1 cellular context compared by ENCODE assay signal in the genomic region with DNA sequence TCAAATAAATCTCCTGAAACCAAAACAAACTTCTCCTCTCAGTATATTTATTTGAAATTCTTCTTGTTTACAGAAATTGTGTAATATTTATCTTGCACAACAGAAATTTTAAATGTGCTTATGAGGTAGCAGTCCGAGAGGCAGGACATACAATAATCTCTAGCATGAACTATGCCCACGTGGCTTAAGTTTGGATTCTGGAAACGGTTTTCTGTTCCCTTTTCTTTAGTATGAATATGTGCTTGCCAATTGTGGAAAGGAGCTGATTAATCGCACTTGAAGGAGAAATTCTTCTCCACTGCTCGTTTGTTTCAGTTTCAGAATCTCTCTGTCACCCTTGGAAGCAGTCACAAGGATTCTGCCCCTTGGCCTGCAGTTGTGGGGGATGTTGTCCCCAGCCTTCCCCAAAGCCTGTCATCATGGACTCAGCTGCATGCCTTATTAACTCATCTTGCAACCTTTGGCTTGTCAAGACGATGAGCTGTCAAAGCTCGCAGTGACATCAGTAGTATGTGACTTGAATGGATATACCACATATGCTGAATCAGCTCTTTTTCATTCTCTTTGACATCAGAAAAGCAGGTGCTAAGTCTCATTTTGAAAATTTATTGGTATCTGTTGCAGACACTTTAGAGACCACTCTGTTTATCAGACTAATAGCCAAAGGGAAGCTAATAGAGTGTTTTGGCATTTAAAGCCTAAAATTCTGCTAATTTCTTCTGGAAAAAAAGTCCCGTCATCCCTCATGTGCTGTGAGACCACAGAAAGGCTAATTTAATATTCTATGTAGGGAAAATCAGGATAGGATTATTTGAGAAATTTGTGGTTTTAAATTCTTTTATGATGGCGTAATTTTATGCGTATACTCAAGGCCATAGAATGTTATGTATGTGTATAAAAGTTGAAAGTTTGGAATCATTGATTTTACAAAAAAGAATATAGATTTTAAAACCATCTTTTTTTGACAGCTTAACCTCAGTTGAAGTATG.
TF ChIP-seq lines count a peak whose summit lies in the region.

No MANE protein-coding gene starts in this region.

TF ChIP-seq in GM12878, 131 proteins besides CTCF, POLR2A, EP300 and RAD21 (continued from another document):
- TF ChIP-seq NBN (IDR thresholded peaks at IDR 0.05) (0 out of 2 replicates have a peak, but pooled peaks have one; percentile 49), PBX3 (IDR thresholded peaks at IDR 0.05; ENCODE audit: insufficient replicate concordance, low read depth, low read length) (no peak), BACH1 (IDR thresholded peaks at IDR 0.05; ENCODE audit: borderline replicate concordance) (peak; percentile 71; the same call in 1 of the 2 replicates), FOS (IDR thresholded peaks at IDR 0.05; ENCODE audit: borderline replicate concordance, extremely low read depth, insufficient read length) (no peak), ZSCAN29 (IDR thresholded peaks at IDR 0.05) (no peak), CHD2 (IDR thresholded peaks at IDR 0.05; ENCODE audit: borderline replicate concordance, low read depth, low read length) (no peak), ZNF217 (IDR thresholded peaks at IDR 0.05) (no peak), SUPT20H (IDR thresholded peaks at IDR 0.05; ENCODE audit: borderline replicate concordance, control insufficient read depth, low read depth, low read length) (no peak), ESRRA (IDR thresholded peaks at IDR 0.05; ENCODE audit: low read length) (no peak), TCF12 (IDR thresholded peaks at IDR 0.05; ENCODE audit: low read depth, low read length) (no peak), ZNF274 (IDR thresholded peaks at IDR 0.05; ENCODE audit: insufficient read depth, insufficient read length) (no peak), NFIC (IDR thresholded peaks at IDR 0.05; ENCODE audit: low read depth, low read length) (no peak), RBBP5 (conservative IDR thresholded peaks at IDR 0.05) (no peak), CBX3 (IDR thresholded peaks at IDR 0.05; ENCODE audit: borderline replicate concordance, low read depth) (no peak), EGR1 (IDR thresholded peaks at IDR 0.05; ENCODE audit: borderline replicate concordance in 1 of 2, low read depth in 2 of 2, low read length in 2 of 2) (no peak), ZBTB40 (IDR thresholded peaks at IDR 0.05; ENCODE audit: borderline replicate concordance) (no peak), IKZF2 (IDR thresholded peaks at IDR 0.05) (peak; percentile 74; a peak in 3 of 4 replicates), TCF3 (IDR thresholded peaks at IDR 0.05; ENCODE audit: borderline replicate concordance, insufficient read depth, low read depth, low read length) (no peak), RCOR1 (conservative IDR thresholded peaks at IDR 0.05; ENCODE audit: low read depth, low read length) (no peak), EED (IDR thresholded peaks at IDR 0.05; ENCODE audit: low read depth) (peak; percentile 74), NR2C1 (IDR thresholded peaks at IDR 0.05) (no peak), PML (IDR thresholded peaks at IDR 0.05; ENCODE audit: low read length) (no peak), NKRF (conservative IDR thresholded peaks at IDR 0.05) (no peak), NFYA (IDR thresholded peaks at IDR 0.05; ENCODE audit: borderline replicate concordance, low read depth, low read length) (no peak), MEF2B (IDR thresholded peaks at IDR 0.05; ENCODE audit: partially characterized antibody, poor library complexity, severe bottlenecking) (no peak), CREM (IDR thresholded peaks at IDR 0.05; ENCODE audit: low read depth) (peak; percentile 78), RAD51 (IDR thresholded peaks at IDR 0.05) (peak; percentile 39), PAX5 (IDR thresholded peaks at IDR 0.05; ENCODE audit: borderline replicate concordance, low read depth, low read length) (no peak), E2F4 (IDR thresholded peaks at IDR 0.05; ENCODE audit: low read depth, low read length) (no peak), ATF2 (IDR thresholded peaks at IDR 0.05; ENCODE audit: low read length) (0 out of 2 replicates have a peak, but pooled peaks have one; percentile 32), BHLHE40 (IDR thresholded peaks at IDR 0.05; ENCODE audit: borderline replicate concordance in 1 of 2, low read depth in 2 of 2, low read length in 1 of 2) (no peak)
- TF ChIP-seq, protein P1, sequence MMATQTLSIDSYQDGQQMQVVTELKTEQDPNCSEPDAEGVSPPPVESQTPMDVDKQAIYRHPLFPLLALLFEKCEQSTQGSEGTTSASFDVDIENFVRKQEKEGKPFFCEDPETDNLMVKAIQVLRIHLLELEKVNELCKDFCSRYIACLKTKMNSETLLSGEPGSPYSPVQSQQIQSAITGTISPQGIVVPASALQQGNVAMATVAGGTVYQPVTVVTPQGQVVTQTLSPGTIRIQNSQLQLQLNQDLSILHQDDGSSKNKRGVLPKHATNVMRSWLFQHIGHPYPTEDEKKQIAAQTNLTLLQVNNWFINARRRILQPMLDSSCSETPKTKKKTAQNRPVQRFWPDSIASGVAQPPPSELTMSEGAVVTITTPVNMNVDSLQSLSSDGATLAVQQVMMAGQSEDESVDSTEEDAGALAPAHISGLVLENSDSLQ (IDR thresholded peaks at IDR 0.05) = peak; percentile 75
- TF ChIP-seq, protein P2, sequence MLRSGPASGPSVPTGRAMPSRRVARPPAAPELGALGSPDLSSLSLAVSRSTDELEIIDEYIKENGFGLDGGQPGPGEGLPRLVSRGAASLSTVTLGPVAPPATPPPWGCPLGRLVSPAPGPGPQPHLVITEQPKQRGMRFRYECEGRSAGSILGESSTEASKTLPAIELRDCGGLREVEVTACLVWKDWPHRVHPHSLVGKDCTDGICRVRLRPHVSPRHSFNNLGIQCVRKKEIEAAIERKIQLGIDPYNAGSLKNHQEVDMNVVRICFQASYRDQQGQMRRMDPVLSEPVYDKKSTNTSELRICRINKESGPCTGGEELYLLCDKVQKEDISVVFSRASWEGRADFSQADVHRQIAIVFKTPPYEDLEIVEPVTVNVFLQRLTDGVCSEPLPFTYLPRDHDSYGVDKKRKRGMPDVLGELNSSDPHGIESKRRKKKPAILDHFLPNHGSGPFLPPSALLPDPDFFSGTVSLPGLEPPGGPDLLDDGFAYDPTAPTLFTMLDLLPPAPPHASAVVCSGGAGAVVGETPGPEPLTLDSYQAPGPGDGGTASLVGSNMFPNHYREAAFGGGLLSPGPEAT (IDR thresholded peaks at IDR 0.05; ENCODE audit: low read depth) = peak; percentile 63; the same call in 1 of the 2 replicates
